Comparison of ENCODE assay signal across 8 cellular contexts in genomic region chr1:160205242-160205973, GRCh38. TPM values are rescaled to one million over a fixed set of nuclear protein-coding genes. Genes with fewer than 3 reads are reported as not detected.
DNase-seq lines count a peak whose midpoint lies in the region; ATAC-seq and TF ChIP-seq lines count a peak whose summit lies in the region.

Gene PEA15, plus strand, starts transcription at chr1:160205384. Its CDS starts 6,161 bp downstream, at chr1:160211545.

- ATAC-seq in HG02943 (IDR thresholded peaks at IDR 0.05; ENCODE audit: low read depth, unreplicated experiment), result peak; percentile 45

- DNase-seq in NCI-H2081 (lab: John Stamatoyannopoulos, UW), result peak; percentile 68 to 83
- no peak for DNase-seq in NCI-H2081 treated with DMSO at 0.1 percent for 48 hours (lab: John Stamatoyannopoulos, UW)
- peak; percentile 24 for DNase-seq in NOMO-1 treated with DMSO at 0.1 percent for 48 hours (lab: John Stamatoyannopoulos, UW; ENCODE audit: unreplicated experiment)
- peak; percentile 68 for DNase-seq in activated T-cell treated with anti-CD3 and anti-CD28 coated beads for 24 hours (ENCODE audit: low read depth)
- DNase-seq in epithelial cell of esophagus (ENCODE audit: low read depth), result peak; percentile 72
- DNase-seq in mucosa of gallbladder (ENCODE audit: low spot score), result peak; percentile 71
- DNase-seq in stimulated activated CD8-positive, alpha-beta memory T cell treated with anti-CD3 and anti-CD28 coated beads, Interleukin-4, amount 100 ng/mL, for 1 hour (ENCODE audit: low read depth in 2 of 2, low spot score in 1 of 2), result peak; percentile 23 to 39

- H3K4me3 ChIP-seq in epithelial cell of esophagus (ENCODE audit: low read length), result peak within 1 kb of the TSS; percentile 86

- TF ChIP-seq CTCF in epithelial cell of esophagus (IDR thresholded peaks at IDR 0.05; ENCODE audit: insufficient read depth, low read depth, low read length, missing control alignments), result no peak

RNA-seq across cellular contexts. Expression of gene PEA15, which starts in this region (rescaled TPM):
- 138 TPM for total RNA-seq in mucosa of gallbladder
